ENCODE assay signal across 9 cellular contexts in genomic region chr19:17841810-17842662, GRCh38. TPM values are rescaled to one million over a fixed set of nuclear protein-coding genes. Genes with fewer than 3 reads are reported as not detected.
DNase-seq lines count a peak whose midpoint lies in the region; ATAC-seq and TF ChIP-seq lines count a peak whose summit lies in the region.
"Had no signal": no experiment of that assay in that cellular context is flagged by ENCODE, and none has a peak within 500 bp of the region (broad histone marks: within the 10 kb centered on the region; RNA-seq: fewer than 3 reads in every experiment).

No MANE protein-coding gene starts in this region.

- no peak for TF ChIP-seq CTCF in PC-9 (conservative IDR thresholded peaks at IDR 0.05)
- TF ChIP-seq CTCF in heart right ventricle (IDR thresholded peaks at IDR 0.05) = no peak
- TF ChIP-seq CTCF in vagina (IDR thresholded peaks at IDR 0.05) = no peak

- H3K36me3 ChIP-seq in PC-9 (ENCODE audit: low read depth) = no peaks in the 10 kb centered on the region
- H3K36me3 ChIP-seq in heart right ventricle = peaks cover 0 to 68% (median 0%) of the 10 kb centered on the region in 9 donors
- no peaks in the 10 kb centered on the region for H3K36me3 ChIP-seq in vagina

- H3K27me3 ChIP-seq in PC-9 (ENCODE audit: insufficient read depth, low read depth) (no peaks in the 10 kb centered on the region), heart right ventricle (peaks cover 0 to 81% (median 18%) of the 10 kb centered on the region in 7 donors), vagina (no peaks in the 10 kb centered on the region)
- H3K27me3 ChIP-seq: BLaER1 had no signal

- H3K9me3 Mint-ChIP-seq in activated naive CD8-positive, alpha-beta T cell treated with anti-CD3 and anti-CD28 coated beads, Interleukin-2, amount 50 U/mL, for 24 hours = no peaks in the 10 kb centered on the region

- H3K27ac Mint-ChIP-seq in activated naive CD8-positive, alpha-beta T cell treated with anti-CD3 and anti-CD28 coated beads, Interleukin-2, amount 50 U/mL, for 24 hours = no peak overlapping the region

- peaks cover 44% of the 10 kb centered on the region for H3K4me1 Mint-ChIP-seq in activated naive CD8-positive, alpha-beta T cell treated with anti-CD3 and anti-CD28 coated beads, Interleukin-2, amount 50 U/mL, for 24 hours

- 7 to 23% methylated on average over 55 to 56 of the region's 56 CpGs for WGBS in heart right ventricle, 2 donors

- peak overlapping the region; percentile 98 for H2AFZ ChIP-seq in PC-9

- no peaks in the 10 kb centered on the region for H4K20me1 ChIP-seq in PC-9 (ENCODE audit: insufficient read depth)
- H4K20me1 ChIP-seq: BLaER1 had no signal

- no peak for TF ChIP-seq POLR2A in vagina (IDR thresholded peaks at IDR 0.05)

- H3K4me1 ChIP-seq in PC-9 (replicated peaks; ENCODE audit: insufficient read depth) (peaks cover 10% of the 10 kb centered on the region), heart right ventricle (peaks cover 0 to 50% (median 7%) of the 10 kb centered on the region in 9 donors), vagina (peaks cover 18% of the 10 kb centered on the region)

- H3K27me3 Mint-ChIP-seq in activated naive CD8-positive, alpha-beta T cell treated with anti-CD3 and anti-CD28 coated beads, Interleukin-2, amount 50 U/mL, for 24 hours = no peaks in the 10 kb centered on the region

- DNase-seq in NCI-H2081 (lab: John Stamatoyannopoulos, UW) = peak; percentile 62 to 69
- DNase-seq in NCI-H2081 treated with DMSO at 0.1 percent for 48 hours (lab: John Stamatoyannopoulos, UW) = no peak
- DNase-seq in PC-9 = peak; percentile 91 to 96
- DNase-seq in activated naive CD8-positive, alpha-beta T cell treated with anti-CD3 and anti-CD28 coated beads, Interleukin-2, amount 50 U/mL, for 24 hours = peak; percentile 81
- peak; percentile 76 to 82 for DNase-seq in heart right ventricle
- DNase-seq in pons (ENCODE audit: low spot score) = peak; percentile 24
- DNase-seq in vagina (ENCODE audit: extremely low spot score in 2 of 2) = no peak

- H3K4me2 ChIP-seq in PC-9 = peak overlapping the region; percentile 91
- H3K4me2 ChIP-seq: BLaER1 had no signal

- no peaks in the 10 kb centered on the region for H3K9me3 ChIP-seq in PC-9 (ENCODE audit: insufficient read depth, low read depth)
- H3K9me3 ChIP-seq in heart right ventricle = no peaks in the 10 kb centered on the region
- H3K9me3 ChIP-seq in vagina = no peaks in the 10 kb centered on the region
- H3K9me3 ChIP-seq: BLaER1 had no signal

- TSS peak; percentile 70 for BruUV-seq in PC-9 (replicated peaks; lab: Mats Ljungman, UMichigan)

- H3K9me2 ChIP-seq in PC-9 (ENCODE audit: insufficient read depth) = no peaks in the 10 kb centered on the region

- CTCF ChIA-PET in PC-9 (lab: Charles Lee) = interaction anchor here (0.6 to 0.8 kb wide), 2 partner anchors 12 to 166 kb away, joined by 3 read pairs; partner anchors contain the start of gene ARRDC2

- no peak overlapping the region for H3K4me3 Mint-ChIP-seq in activated naive CD8-positive, alpha-beta T cell treated with anti-CD3 and anti-CD28 coated beads, Interleukin-2, amount 50 U/mL, for 24 hours

- H3F3A ChIP-seq in PC-9 (ENCODE audit: insufficient read depth, low read depth) = peaks cover 6% of the 10 kb centered on the region

- peak overlapping the region; percentile 63 for H3K27ac ChIP-seq in PC-9
- H3K27ac ChIP-seq in heart right ventricle = peak overlapping the region in 2 of 10 donors; percentile 5 to 10
- H3K27ac ChIP-seq in vagina = no peak overlapping the region
- H3K27ac ChIP-seq: BLaER1 had no signal

- intact Hi-C loops in PC-9 (cut with micrococcal nuclease; ENCODE audit: unreplicated experiment) (loop anchor here (1.0 kb wide), 3 partner anchors 12 to 64 kb away; partner anchors contain the start of gene B3GNT3), heart right ventricle (cut with DNase I) (no loop called here), vagina (cut with DNase I) (no loop called here)

- peak overlapping the region; percentile 93 for H3K4me3 ChIP-seq in PC-9
- peak overlapping the region in 8 of 10 donors; percentile 1 to 44 (median 32) for H3K4me3 ChIP-seq in heart right ventricle
- H3K4me3 ChIP-seq in vagina = peak overlapping the region; percentile 27 to 35
- H3K4me3 ChIP-seq: BLaER1 had no signal

- peaks cover 12% of the 10 kb centered on the region for H3K79me2 ChIP-seq in PC-9 (ENCODE audit: low read depth)

- ATAC-seq in activated naive CD8-positive, alpha-beta T cell treated with anti-CD3 and anti-CD28 coated beads, Interleukin-2, amount 50 U/mL, for 24 hours = peak; percentile 34
- ATAC-seq in heart right ventricle (peak; percentile 72 to 89 (median 84)), GM18858 (IDR thresholded peaks at IDR 0.05; ENCODE audit: unreplicated experiment) (no peak)

- POLR2A ChIA-PET in PC-9 (lab: Charles Lee; ENCODE audit: unreplicated experiment) = interaction anchor here (0.5 to 1.5 kb wide), 5 partner anchors 8 to 459 kb away, joined by 3 to 14 read pairs (median 6); no protein-coding TSS in a partner anchor

- peaks cover 52% of the 10 kb centered on the region for H3K36me3 Mint-ChIP-seq in activated naive CD8-positive, alpha-beta T cell treated with anti-CD3 and anti-CD28 coated beads, Interleukin-2, amount 50 U/mL, for 24 hours (ENCODE audit: low read depth)

RNA-seq across cellular contexts. Expression of gene JAK3, which starts 5.7 kb away (rescaled TPM):
- 13.5 and 16.2 TPM in 2 replicates for total RNA-seq in PC-9 (2021)
- 10 to 100 TPM in 1 of 10 donors, 1 to 10 TPM in 7, under 1 TPM in 2; 0.59 to 16.9 (median 1.6) TPM for total RNA-seq in heart right ventricle
- polyA plus RNA-seq in heart right ventricle = 1 to 10 TPM in 1 of 2 donors, under 1 TPM in 1; 0.88 to 3.7 TPM
- 10.8 TPM for total RNA-seq in vagina

RNA-seq across cellular contexts. Expression of gene RPL18A, which starts 17.7 kb away (rescaled TPM):
- total RNA-seq in PC-9 (2021) (1,887 and 2,038 TPM in 2 replicates), heart right ventricle (1,000 to 10,000 TPM in 1 of 10 donors, 100 to 1,000 TPM in 9; 623 to 1,142 (median 682) TPM), vagina (1,768 TPM)
- polyA plus RNA-seq in heart right ventricle = 1,000 to 10,000 TPM in 1 of 2 donors, 100 to 1,000 TPM in 1; 685 to 2,570 TPM

RNA-seq across cellular contexts. Expression of gene INSL3, which starts 20.7 kb away (rescaled TPM):
- total RNA-seq in PC-9 (2021) (3.2 and 4.0 TPM in 2 replicates), heart right ventricle (not detected), vagina (not detected)
- polyA plus RNA-seq in heart right ventricle = under 1 TPM in 1 of 2 donors, not detected in 1; 0.04 TPM

RNA-seq across cellular contexts. Expression of gene SLC5A5, which starts 29.7 kb away (rescaled TPM):
- total RNA-seq in PC-9 (2021) = 0.18 TPM in 1 of 2 replicates, not detected in the other
- under 1 TPM in 1 of 10 donors, not detected in 9; 0.16 TPM for total RNA-seq in heart right ventricle
- not detected for polyA plus RNA-seq in heart right ventricle
- total RNA-seq in vagina = not detected

RNA-seq across cellular contexts. Expression of gene B3GNT3, which starts 47.1 kb away (rescaled TPM):
- total RNA-seq in PC-9 (2021) (47.7 and 65.9 TPM in 2 replicates), heart right ventricle (not detected), vagina (1.5 TPM)
- polyA plus RNA-seq in heart right ventricle = not detected

Comparison
In these comparisons a context has a peak if more than half of its experiments do, and no peak if none do; other contexts are left out.
1. DNase-seq: peak in NCI-H2081 (2 of 2), PC-9 (2 of 2), activated naive CD8-positive, alpha-beta T cell treated with anti-CD3 and anti-CD28 coated beads, Interleukin-2, amount 50 U/mL, for 24 hours (single experiment), heart right ventricle (2 of 2) and pons (single experiment); none in NCI-H2081 treated with DMSO at 0.1 percent for 48 hours (single experiment) and vagina (0 of 2).
2. H3K4me3 ChIP-seq: peak in every context shown above with its lines; median percentile 93 in PC-9; 32 in heart right ventricle; 31 in vagina.